Comparison of ENCODE assay signal across 8 cellular contexts in the genomic region with DNA sequence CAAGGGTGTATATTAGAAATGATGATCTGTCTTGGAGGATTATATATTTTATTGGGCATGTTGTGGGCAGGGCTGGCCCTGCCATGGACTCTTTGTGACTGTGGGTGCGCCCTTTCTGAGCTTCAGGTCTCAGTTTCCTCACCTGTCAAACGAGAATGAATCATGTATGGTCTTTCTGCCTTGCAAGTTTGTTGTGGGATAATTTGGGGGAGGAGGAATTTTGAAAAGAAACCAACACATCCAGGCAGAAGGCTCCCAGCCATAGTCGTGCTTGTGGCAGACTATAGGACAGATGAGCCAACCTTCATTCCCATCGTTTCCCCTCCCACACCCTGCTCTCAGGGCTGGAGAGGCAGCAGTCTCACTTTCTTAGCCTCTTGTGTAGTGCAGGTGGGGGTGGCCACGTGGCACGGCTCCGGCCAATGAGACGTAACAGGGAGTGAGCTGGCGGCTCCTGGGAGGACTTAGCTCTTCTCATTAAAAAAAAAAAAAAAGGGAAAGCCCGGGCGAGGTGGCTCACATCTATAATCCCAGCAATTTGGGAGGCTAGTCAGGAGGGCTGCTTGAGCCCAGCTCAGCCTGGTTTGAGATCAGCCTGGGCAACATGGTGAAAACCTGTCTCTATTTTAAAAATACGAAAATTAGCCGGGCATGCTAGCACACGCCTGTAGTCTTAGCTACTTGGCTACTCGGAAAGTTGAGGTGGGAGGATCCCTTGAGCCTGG.
A peak's percentile ranks its signal among the peaks of the same experiment; 100 is the strongest.
DNase-seq lines count a peak whose midpoint lies in the region; ATAC-seq and TF ChIP-seq lines count a peak whose summit lies in the region.

No MANE protein-coding gene starts in this region.

- H3K27ac ChIP-seq in stomach (peak overlapping the region in 1 of 5 donors; percentile 5), brain microvascular endothelial cell (no peak overlapping the region)

- DNase-seq in NCI-H345 (lab: John Stamatoyannopoulos, UW) (peak; percentile 8), NCI-H345 treated with DMSO at 0.1 percent for 48 hours (lab: John Stamatoyannopoulos, UW; ENCODE audit: unreplicated experiment) (no peak), NCI-H526 (lab: John Stamatoyannopoulos, UW) (peak; percentile 78 to 82), epithelial cell of proximal tubule (ENCODE audit: low read depth) (no peak), stomach (peak; percentile 71), brain microvascular endothelial cell (no peak)

- intact Hi-C loops in stomach (cut with DNase I; ENCODE audit: low total_unique reads) = no loop called here

- no peaks in the 10 kb centered on the region for H3K36me3 ChIP-seq in stomach
- H3K36me3 ChIP-seq in brain microvascular endothelial cell (replicated peaks) = no peaks in the 10 kb centered on the region

- peaks cover 0 to 18% (median 9%) of the 10 kb centered on the region in 4 donors for H3K4me1 ChIP-seq in stomach

- H3K27me3 ChIP-seq in stomach (no peaks in the 10 kb centered on the region), brain microvascular endothelial cell (replicated peaks) (no peaks in the 10 kb centered on the region)

- WGBS in stomach, 5 donors = 37 to 57% (median 47%) methylated on average over 15 of the region's 15 CpGs

- ATAC-seq in GM18907 (IDR thresholded peaks at IDR 0.05; ENCODE audit: unreplicated experiment) (no peak), GM21515 (IDR thresholded peaks at IDR 0.05; ENCODE audit: unreplicated experiment) (no peak)

- H3K9me3 ChIP-seq in stomach = no peaks in the 10 kb centered on the region

- no peak for TF ChIP-seq CTCF in epithelial cell of proximal tubule (conservative IDR thresholded peaks at IDR 0.05; ENCODE audit: low read depth, low read length)
- no peak for TF ChIP-seq CTCF in stomach (IDR thresholded peaks at IDR 0.05)
- TF ChIP-seq CTCF in brain microvascular endothelial cell (IDR thresholded peaks at IDR 0.05; ENCODE audit: low read depth, low read length, missing control alignments) = no peak

- in situ Hi-C loops in brain microvascular endothelial cell (cut with HindIII; ENCODE audit: low pct_ligation_motif_present, low sequenced_read_pairs) = no loop called here

- TF ChIP-seq POLR2A in stomach (IDR thresholded peaks at IDR 0.05) = no peak

- H3K4me3 ChIP-seq in epithelial cell of proximal tubule (ENCODE audit: low read depth, low read length) (peak overlapping the region; percentile 28), stomach (peak overlapping the region in 1 of 4 donors; percentile 14), brain microvascular endothelial cell (ENCODE audit: low read depth, low read length) (no peak overlapping the region)

- no peak for TF ChIP-seq EP300 in stomach (IDR thresholded peaks at IDR 0.05)

Comparison
In these comparisons a context has a peak if more than half of its experiments do, and no peak if none do; other contexts are left out.
1. DNase-seq: peak in NCI-H345 (single experiment), NCI-H526 (2 of 2) and stomach (single experiment); none in NCI-H345 treated with DMSO at 0.1 percent for 48 hours (single experiment), epithelial cell of proximal tubule (single experiment) and brain microvascular endothelial cell (single experiment).